In genomic region chr17:77859035-77859360, GRCh38 we compare ENCODE assay signal across 22 cellular contexts.
"Had no signal": no experiment of that assay in that cellular context is flagged by ENCODE, and none has a peak within 500 bp of the region (broad histone marks: within the 10 kb centered on the region; RNA-seq: fewer than 3 reads in every experiment).

No MANE protein-coding gene starts in this region.

- H3K27ac ChIP-seq: adrenal gland, KMS-11, RWPE1 had no signal

- H3K9me3 ChIP-seq: adrenal gland had no signal

- H3K27me3 ChIP-seq: adrenal gland had no signal

- H3K4me3 ChIP-seq: adrenal gland had no signal

- ATAC-seq: activated CD8-positive, alpha-beta T cell treated with anti-CD3 and anti-CD28 coated beads, Interleukin-2, amount 10 ng/mL, durations not matched to agents 7 days and 5 days; Panc1; WTC11 had no signal

- H3K9ac ChIP-seq: KMS-11 had no signal

- H3K4me2 ChIP-seq: KMS-11 had no signal

- H3K36me3 Mint-ChIP-seq: activated naive CD8-positive, alpha-beta T cell treated with anti-CD3 and anti-CD28 coated beads, Interleukin-2, amount 10 ng/mL, durations not matched to agents 7 days and 5 days; WTC11 had no signal

- H3K4me3 Mint-ChIP-seq: activated CD8-positive, alpha-beta T cell treated with anti-CD3 and anti-CD28 coated beads, Interleukin-2, amount 10 ng/mL, durations not matched to agents 7 days and 5 days; activated naive CD8-positive, alpha-beta T cell treated with anti-CD3 and anti-CD28 coated beads, Interleukin-2, amount 10 ng/mL, durations not matched to agents 7 days and 5 days; T-helper 1 cell treated with Interleukin-12 subunit alpha and Interleukin-12 subunit beta and Interleukin-4 antibody, amounts not matched to agents 30 μg/mL and 1 μg/mL, for 36 hours; WTC11 had no signal

- DNase-seq: activated CD4-positive, alpha-beta T cell treated with anti-CD3 and anti-CD28 coated beads for 48 hours; activated CD4-positive, alpha-beta T cell treated with anti-CD3 and anti-CD28 coated beads, Interleukin-2, amount 50 U/mL, for 4 hours; activated CD4-positive, CD25-positive, alpha-beta regulatory T cell treated with anti-CD3 and anti-CD28 coated beads, Interleukin-2, amount 50 U/mL, for 72 hours; activated CD8-positive, alpha-beta memory T cell treated with anti-CD3 and anti-CD28 coated beads, Interleukin-2, amount 50 U/mL, for 48 hours; activated CD8-positive, alpha-beta T cell treated with anti-CD3 and anti-CD28 coated beads, Interleukin-2, amount 10 ng/mL, durations not matched to agents 7 days and 5 days; activated naive CD4-positive, alpha-beta T cell treated with anti-CD3 and anti-CD28 coated beads, Interleukin-2, amount 50 U/mL, for 16 hours; activated naive CD8-positive, alpha-beta T cell treated with anti-CD3 and anti-CD28 coated beads, Interleukin-2, amount 10 ng/mL, durations not matched to agents 7 days and 5 days; activated T-cell treated with anti-CD3 and anti-CD28 coated beads, Interleukin-2, amount 50 U/mL, for 1 hour; adrenal gland; NCI-H1092; NCI-H1417; NCI-H1930; NCI-H510A treated with DMSO at 0.1 percent for 48 hours; NCI-H69; NK-92 treated with Interleukin-12 subunit alpha and Interleukin-12 subunit beta, amount 100 ng/mL, for 24 hours; OCI-M1; SHP77 treated with DMSO at 0.1 percent for 48 hours had no signal

- H3K27ac Mint-ChIP-seq: activated CD8-positive, alpha-beta T cell treated with anti-CD3 and anti-CD28 coated beads, Interleukin-2, amount 10 ng/mL, durations not matched to agents 7 days and 5 days; T-helper 1 cell treated with Interleukin-12 subunit alpha and Interleukin-12 subunit beta and Interleukin-4 antibody, amounts not matched to agents 30 μg/mL and 1 μg/mL, for 36 hours; WTC11 had no signal

- H3K36me3 ChIP-seq: adrenal gland had no signal

- H3K9me3 Mint-ChIP-seq: T-helper 1 cell treated with Interleukin-12 subunit alpha and Interleukin-12 subunit beta and Interleukin-4 antibody, amounts not matched to agents 30 μg/mL and 1 μg/mL, for 36 hours had no signal
